In the genomic region with DNA sequence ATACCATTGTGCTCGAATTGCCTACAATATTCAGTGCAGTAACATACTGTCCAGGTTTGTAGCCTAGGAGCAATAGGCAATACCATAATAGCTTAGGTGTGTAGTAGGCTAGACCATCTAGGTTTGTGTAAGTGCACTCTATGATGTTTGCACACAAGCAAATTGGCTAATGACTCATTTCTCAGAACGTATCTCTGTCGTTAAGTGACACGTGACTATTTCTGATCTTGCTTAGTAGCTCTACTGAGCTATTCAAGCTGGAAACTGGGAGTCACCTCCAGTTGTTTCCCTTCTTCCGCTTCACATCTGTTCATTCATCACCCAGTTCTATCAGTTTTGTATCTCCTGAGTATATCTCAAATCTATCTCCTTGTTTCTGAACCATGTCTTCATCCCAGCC, we compare ENCODE assay signal across 19 cellular contexts.
"Had no signal": no experiment of that assay in that cellular context is flagged by ENCODE, and none has a peak within 500 bp of the region (broad histone marks: within the 10 kb centered on the region; RNA-seq: fewer than 3 reads in every experiment).

No MANE protein-coding gene starts in this region.

- DNase-seq: activated CD4-positive, alpha-beta T cell treated with anti-CD3 and anti-CD28 coated beads, Interleukin-2, amount 50 U/mL, for 48 hours; activated CD8-positive, alpha-beta memory T cell treated with anti-CD3 and anti-CD28 coated beads, Interleukin-2, amount 10 ng/mL, durations not matched to agents 7 days and 5 days; activated gamma-delta T cell treated with Interleukin-2 at 50 U/mL for 16 hours; activated naive CD8-positive, alpha-beta T cell treated with anti-CD3 and anti-CD28 coated beads, Interleukin-2, amount 10 ng/mL, durations not matched to agents 7 days and 5 days; activated T-cell treated with anti-CD3 and anti-CD28 coated beads, Interleukin-2, amount 50 U/mL, for 4 hours; anterior cingulate cortex; foreskin fibroblast; glutamatergic neuron; left cardiac atrium; lower lobe of right lung; midbrain; ovary; stimulated activated CD4-positive, alpha-beta T cell treated with anti-CD3 and anti-CD28 coated beads, Interleukin-4, amount 100 ng/mL, for 1 hour; stimulated activated CD8-positive, alpha-beta memory T cell treated with anti-CD3 and anti-CD28 coated beads, Interleukin-4, amount 100 ng/mL, for 48 hours; stimulated activated naive CD8-positive, alpha-beta T cell treated with anti-CD3 and anti-CD28 coated beads, Interleukin-15, amount 100 ng/mL, for 72 hours; testis had no signal

- ATAC-seq: activated CD8-positive, alpha-beta memory T cell treated with anti-CD3 and anti-CD28 coated beads, Interleukin-2, amount 10 ng/mL, durations not matched to agents 7 days and 5 days; activated T-cell treated with anti-CD3 and anti-CD28 coated beads, Interleukin-2, amount 50 U/mL, for 4 hours; left cardiac atrium; lower lobe of right lung; stimulated activated naive CD8-positive, alpha-beta T cell treated with anti-CD3 and anti-CD28 coated beads, Interleukin-15, amount 100 ng/mL, for 72 hours had no signal

- H3K9me3 ChIP-seq: esophagus muscularis mucosa, lower lobe of right lung, ovary, testis had no signal

- FAIRE-seq: endometrium had no signal

- H3K27me3 ChIP-seq: esophagus muscularis mucosa, ovary, testis had no signal

- H3K27ac ChIP-seq: esophagus muscularis mucosa, lower lobe of right lung, neural progenitor cell, ovary, testis had no signal

- H3K4me3 ChIP-seq: esophagus muscularis mucosa, lower lobe of right lung, neural progenitor cell, ovary, testis had no signal

- H3K4me1 ChIP-seq: neural progenitor cell, testis had no signal

- H3K36me3 ChIP-seq: esophagus muscularis mucosa, lower lobe of right lung, neural progenitor cell, ovary had no signal
